Comparison of ENCODE assay signal across 1 cellular context in the genomic region with DNA sequence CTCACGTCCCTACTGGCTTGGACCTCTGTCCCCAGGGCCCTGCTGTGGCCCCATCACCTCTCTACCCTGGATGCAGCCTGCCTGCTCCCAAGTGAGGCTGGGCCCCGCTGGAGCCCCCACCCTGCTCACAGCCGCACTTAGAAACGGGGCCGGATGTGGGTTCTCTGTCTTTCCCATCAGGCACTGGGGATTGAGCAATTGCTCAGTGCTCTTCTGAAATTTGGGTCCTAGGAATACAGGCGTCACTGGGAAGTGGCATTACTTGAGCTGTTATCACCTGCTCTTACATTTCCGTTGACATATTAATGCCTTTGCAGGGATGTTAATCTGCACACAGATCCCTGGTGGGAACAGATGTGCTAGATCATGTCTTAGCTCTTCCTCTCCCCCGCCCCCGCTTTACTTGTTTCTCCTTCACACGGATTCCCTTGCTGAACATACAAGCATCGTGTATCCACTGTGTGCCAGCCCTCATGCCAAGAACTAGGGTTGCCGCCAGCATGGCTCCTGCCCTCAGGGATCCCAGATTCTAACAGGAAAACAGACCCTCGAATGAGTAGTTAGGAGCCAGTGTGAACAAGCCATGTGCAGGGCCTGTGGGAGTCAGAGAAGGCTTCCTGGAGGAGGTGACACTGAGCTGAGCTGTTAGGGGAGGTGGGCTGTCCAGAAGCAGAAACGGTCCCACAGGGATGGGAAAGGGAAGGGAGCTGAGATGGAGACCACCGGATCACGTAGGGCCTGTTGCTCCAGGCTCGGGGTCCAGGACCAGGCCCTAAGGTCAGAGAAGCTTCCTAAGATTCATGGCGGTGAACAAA.
TF ChIP-seq lines count a peak whose summit lies in the region.

No MANE protein-coding gene starts in this region.

TF ChIP-seq in K562, 482 proteins besides CTCF, POLR2A, EP300 and RAD21 (continued from another document and continues in another):
- TF ChIP-seq CCNT2 (IDR thresholded peaks at IDR 0.05; ENCODE audit: borderline replicate concordance, extremely low read depth, insufficient read length, low read depth, low read length) (no peak), BCOR (IDR thresholded peaks at IDR 0.05) (peak; percentile 80), SP1 (CRISPR knock-in tag; IDR thresholded peaks at IDR 0.05) (0 out of 2 replicates have a peak, but pooled peaks have one; percentile 27), MYC (IDR thresholded peaks at IDR 0.05; ENCODE audit: low read depth, low read length) (no peak), MYC (CRISPR knock-in tag; IDR thresholded peaks at IDR 0.05; ENCODE audit: borderline replicate concordance, low read depth) (no peak), XRCC3 (IDR thresholded peaks at IDR 0.05) (no peak), SMARCA5 (IDR thresholded peaks at IDR 0.05) (peak; percentile 94), POU5F1 (IDR thresholded peaks at IDR 0.05; ENCODE audit: borderline replicate concordance, low read depth, low read length, partially characterized antibody) (no peak), FOXP1 (CRISPR knock-in tag; IDR thresholded peaks at IDR 0.05) (0 out of 2 replicates have a peak, but pooled peaks have one; percentile 48), ETS2 (tag; IDR thresholded peaks at IDR 0.05; ENCODE audit: borderline replicate concordance, poor library complexity, severe bottlenecking) (no peak), CXXC5 (CRISPR knock-in tag; IDR thresholded peaks at IDR 0.05) (peak; percentile 47; the same call in 1 of the 2 replicates), GABPA (tag; conservative IDR thresholded peaks at IDR 0.05; ENCODE audit: low read depth) (peak; percentile 84), EGR1 (conservative IDR thresholded peaks at IDR 0.05) (peak; percentile 57), ILK (tag; IDR thresholded peaks at IDR 0.05; ENCODE audit: borderline replicate concordance, low read depth) (no peak), ZBTB7A (IDR thresholded peaks at IDR 0.05; ENCODE audit: borderline replicate concordance, control insufficient read depth, low read depth, low read length) (peak; percentile 59; the same call in 1 of the 2 replicates), KDM2B (CRISPR knock-in tag; IDR thresholded peaks at IDR 0.05) (no peak), KLF6 (CRISPR knock-in tag; IDR thresholded peaks at IDR 0.05; ENCODE audit: borderline replicate concordance) (no peak), NEUROD1 (IDR thresholded peaks at IDR 0.05; ENCODE audit: borderline replicate concordance, low read depth, low read length, partially characterized antibody) (peak; percentile 46), ZNF561 (CRISPR knock-in tag; conservative IDR thresholded peaks at IDR 0.05) (no peak), ARID1B (IDR thresholded peaks at IDR 0.05) (peak; percentile 79), NCOA6 (IDR thresholded peaks at IDR 0.05) (no peak), SREBF2 (CRISPR knock-in tag; IDR thresholded peaks at IDR 0.05) (no peak), KHSRP (IDR thresholded peaks at IDR 0.05) (no peak), ZNF780A (CRISPR knock-in tag; IDR thresholded peaks at IDR 0.05) (no peak), NFE2 (IDR thresholded peaks at IDR 0.05; ENCODE audit: low read depth) (peak; percentile 51; the same call in 1 of the 2 replicates), ARHGAP35 (IDR thresholded peaks at IDR 0.05; ENCODE audit: partially characterized antibody) (no peak), ETV1 (tag; conservative IDR thresholded peaks at IDR 0.05; ENCODE audit: low read depth) (peak; percentile 56; the same call in 1 of the 2 replicates), BMI1 (IDR thresholded peaks at IDR 0.05; ENCODE audit: low read length) (no peak), CBFB (CRISPR knock-in tag; IDR thresholded peaks at IDR 0.05) (no peak)
- TF ChIP-seq, protein P1, sequence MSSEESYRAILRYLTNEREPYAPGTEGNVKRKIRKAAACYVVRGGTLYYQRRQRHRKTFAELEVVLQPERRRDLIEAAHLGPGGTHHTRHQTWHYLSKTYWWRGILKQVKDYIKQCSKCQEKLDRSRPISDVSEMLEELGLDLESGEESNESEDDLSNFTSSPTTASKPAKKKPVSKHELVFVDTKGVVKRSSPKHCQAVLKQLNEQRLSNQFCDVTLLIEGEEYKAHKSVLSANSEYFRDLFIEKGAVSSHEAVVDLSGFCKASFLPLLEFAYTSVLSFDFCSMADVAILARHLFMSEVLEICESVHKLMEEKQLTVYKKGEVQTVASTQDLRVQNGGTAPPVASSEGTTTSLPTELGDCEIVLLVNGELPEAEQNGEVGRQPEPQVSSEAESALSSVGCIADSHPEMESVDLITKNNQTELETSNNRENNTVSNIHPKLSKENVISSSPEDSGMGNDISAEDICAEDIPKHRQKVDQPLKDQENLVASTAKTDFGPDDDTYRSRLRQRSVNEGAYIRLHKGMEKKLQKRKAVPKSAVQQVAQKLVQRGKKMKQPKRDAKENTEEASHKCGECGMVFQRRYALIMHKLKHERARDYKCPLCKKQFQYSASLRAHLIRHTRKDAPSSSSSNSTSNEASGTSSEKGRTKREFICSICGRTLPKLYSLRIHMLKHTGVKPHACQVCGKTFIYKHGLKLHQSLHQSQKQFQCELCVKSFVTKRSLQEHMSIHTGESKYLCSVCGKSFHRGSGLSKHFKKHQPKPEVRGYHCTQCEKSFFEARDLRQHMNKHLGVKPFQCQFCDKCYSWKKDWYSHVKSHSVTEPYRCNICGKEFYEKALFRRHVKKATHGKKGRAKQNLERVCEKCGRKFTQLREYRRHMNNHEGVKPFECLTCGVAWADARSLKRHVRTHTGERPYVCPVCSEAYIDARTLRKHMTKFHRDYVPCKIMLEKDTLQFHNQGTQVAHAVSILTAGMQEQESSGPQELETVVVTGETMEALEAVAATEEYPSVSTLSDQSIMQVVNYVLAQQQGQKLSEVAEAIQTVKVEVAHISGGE (CRISPR knock-in tag; IDR thresholded peaks at IDR 0.05) = no peak
- TF ChIP-seq, protein P2, sequence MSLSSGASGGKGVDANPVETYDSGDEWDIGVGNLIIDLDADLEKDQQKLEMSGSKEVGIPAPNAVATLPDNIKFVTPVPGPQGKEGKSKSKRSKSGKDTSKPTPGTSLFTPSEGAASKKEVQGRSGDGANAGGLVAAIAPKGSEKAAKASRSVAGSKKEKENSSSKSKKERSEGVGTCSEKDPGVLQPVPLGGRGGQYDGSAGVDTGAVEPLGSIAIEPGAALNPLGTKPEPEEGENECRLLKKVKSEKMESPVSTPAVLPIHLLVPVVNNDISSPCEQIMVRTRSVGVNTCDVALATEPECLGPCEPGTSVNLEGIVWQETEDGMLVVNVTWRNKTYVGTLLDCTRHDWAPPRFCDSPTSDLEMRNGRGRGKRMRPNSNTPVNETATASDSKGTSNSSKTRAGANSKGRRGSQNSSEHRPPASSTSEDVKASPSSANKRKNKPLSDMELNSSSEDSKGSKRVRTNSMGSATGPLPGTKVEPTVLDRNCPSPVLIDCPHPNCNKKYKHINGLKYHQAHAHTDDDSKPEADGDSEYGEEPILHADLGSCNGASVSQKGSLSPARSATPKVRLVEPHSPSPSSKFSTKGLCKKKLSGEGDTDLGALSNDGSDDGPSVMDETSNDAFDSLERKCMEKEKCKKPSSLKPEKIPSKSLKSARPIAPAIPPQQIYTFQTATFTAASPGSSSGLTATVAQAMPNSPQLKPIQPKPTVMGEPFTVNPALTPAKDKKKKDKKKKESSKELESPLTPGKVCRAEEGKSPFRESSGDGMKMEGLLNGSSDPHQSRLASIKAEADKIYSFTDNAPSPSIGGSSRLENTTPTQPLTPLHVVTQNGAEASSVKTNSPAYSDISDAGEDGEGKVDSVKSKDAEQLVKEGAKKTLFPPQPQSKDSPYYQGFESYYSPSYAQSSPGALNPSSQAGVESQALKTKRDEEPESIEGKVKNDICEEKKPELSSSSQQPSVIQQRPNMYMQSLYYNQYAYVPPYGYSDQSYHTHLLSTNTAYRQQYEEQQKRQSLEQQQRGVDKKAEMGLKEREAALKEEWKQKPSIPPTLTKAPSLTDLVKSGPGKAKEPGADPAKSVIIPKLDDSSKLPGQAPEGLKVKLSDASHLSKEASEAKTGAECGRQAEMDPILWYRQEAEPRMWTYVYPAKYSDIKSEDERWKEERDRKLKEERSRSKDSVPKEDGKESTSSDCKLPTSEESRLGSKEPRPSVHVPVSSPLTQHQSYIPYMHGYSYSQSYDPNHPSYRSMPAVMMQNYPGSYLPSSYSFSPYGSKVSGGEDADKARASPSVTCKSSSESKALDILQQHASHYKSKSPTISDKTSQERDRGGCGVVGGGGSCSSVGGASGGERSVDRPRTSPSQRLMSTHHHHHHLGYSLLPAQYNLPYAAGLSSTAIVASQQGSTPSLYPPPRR (CRISPR knock-in tag; IDR thresholded peaks at IDR 0.05; ENCODE audit: borderline replicate concordance) = 0 out of 2 replicates have a peak, but pooled peaks have one; percentile 33
- TF ChIP-seq, protein P3, sequence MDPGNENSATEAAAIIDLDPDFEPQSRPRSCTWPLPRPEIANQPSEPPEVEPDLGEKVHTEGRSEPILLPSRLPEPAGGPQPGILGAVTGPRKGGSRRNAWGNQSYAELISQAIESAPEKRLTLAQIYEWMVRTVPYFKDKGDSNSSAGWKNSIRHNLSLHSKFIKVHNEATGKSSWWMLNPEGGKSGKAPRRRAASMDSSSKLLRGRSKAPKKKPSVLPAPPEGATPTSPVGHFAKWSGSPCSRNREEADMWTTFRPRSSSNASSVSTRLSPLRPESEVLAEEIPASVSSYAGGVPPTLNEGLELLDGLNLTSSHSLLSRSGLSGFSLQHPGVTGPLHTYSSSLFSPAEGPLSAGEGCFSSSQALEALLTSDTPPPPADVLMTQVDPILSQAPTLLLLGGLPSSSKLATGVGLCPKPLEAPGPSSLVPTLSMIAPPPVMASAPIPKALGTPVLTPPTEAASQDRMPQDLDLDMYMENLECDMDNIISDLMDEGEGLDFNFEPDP (CRISPR knock-in tag; IDR thresholded peaks at IDR 0.05) = no peak
- TF ChIP-seq, protein P4, sequence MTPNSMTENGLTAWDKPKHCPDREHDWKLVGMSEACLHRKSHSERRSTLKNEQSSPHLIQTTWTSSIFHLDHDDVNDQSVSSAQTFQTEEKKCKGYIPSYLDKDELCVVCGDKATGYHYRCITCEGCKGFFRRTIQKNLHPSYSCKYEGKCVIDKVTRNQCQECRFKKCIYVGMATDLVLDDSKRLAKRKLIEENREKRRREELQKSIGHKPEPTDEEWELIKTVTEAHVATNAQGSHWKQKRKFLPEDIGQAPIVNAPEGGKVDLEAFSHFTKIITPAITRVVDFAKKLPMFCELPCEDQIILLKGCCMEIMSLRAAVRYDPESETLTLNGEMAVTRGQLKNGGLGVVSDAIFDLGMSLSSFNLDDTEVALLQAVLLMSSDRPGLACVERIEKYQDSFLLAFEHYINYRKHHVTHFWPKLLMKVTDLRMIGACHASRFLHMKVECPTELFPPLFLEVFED (CRISPR knock-in tag; conservative IDR thresholded peaks at IDR 0.05) = no peak
- TF ChIP-seq, protein P5, sequence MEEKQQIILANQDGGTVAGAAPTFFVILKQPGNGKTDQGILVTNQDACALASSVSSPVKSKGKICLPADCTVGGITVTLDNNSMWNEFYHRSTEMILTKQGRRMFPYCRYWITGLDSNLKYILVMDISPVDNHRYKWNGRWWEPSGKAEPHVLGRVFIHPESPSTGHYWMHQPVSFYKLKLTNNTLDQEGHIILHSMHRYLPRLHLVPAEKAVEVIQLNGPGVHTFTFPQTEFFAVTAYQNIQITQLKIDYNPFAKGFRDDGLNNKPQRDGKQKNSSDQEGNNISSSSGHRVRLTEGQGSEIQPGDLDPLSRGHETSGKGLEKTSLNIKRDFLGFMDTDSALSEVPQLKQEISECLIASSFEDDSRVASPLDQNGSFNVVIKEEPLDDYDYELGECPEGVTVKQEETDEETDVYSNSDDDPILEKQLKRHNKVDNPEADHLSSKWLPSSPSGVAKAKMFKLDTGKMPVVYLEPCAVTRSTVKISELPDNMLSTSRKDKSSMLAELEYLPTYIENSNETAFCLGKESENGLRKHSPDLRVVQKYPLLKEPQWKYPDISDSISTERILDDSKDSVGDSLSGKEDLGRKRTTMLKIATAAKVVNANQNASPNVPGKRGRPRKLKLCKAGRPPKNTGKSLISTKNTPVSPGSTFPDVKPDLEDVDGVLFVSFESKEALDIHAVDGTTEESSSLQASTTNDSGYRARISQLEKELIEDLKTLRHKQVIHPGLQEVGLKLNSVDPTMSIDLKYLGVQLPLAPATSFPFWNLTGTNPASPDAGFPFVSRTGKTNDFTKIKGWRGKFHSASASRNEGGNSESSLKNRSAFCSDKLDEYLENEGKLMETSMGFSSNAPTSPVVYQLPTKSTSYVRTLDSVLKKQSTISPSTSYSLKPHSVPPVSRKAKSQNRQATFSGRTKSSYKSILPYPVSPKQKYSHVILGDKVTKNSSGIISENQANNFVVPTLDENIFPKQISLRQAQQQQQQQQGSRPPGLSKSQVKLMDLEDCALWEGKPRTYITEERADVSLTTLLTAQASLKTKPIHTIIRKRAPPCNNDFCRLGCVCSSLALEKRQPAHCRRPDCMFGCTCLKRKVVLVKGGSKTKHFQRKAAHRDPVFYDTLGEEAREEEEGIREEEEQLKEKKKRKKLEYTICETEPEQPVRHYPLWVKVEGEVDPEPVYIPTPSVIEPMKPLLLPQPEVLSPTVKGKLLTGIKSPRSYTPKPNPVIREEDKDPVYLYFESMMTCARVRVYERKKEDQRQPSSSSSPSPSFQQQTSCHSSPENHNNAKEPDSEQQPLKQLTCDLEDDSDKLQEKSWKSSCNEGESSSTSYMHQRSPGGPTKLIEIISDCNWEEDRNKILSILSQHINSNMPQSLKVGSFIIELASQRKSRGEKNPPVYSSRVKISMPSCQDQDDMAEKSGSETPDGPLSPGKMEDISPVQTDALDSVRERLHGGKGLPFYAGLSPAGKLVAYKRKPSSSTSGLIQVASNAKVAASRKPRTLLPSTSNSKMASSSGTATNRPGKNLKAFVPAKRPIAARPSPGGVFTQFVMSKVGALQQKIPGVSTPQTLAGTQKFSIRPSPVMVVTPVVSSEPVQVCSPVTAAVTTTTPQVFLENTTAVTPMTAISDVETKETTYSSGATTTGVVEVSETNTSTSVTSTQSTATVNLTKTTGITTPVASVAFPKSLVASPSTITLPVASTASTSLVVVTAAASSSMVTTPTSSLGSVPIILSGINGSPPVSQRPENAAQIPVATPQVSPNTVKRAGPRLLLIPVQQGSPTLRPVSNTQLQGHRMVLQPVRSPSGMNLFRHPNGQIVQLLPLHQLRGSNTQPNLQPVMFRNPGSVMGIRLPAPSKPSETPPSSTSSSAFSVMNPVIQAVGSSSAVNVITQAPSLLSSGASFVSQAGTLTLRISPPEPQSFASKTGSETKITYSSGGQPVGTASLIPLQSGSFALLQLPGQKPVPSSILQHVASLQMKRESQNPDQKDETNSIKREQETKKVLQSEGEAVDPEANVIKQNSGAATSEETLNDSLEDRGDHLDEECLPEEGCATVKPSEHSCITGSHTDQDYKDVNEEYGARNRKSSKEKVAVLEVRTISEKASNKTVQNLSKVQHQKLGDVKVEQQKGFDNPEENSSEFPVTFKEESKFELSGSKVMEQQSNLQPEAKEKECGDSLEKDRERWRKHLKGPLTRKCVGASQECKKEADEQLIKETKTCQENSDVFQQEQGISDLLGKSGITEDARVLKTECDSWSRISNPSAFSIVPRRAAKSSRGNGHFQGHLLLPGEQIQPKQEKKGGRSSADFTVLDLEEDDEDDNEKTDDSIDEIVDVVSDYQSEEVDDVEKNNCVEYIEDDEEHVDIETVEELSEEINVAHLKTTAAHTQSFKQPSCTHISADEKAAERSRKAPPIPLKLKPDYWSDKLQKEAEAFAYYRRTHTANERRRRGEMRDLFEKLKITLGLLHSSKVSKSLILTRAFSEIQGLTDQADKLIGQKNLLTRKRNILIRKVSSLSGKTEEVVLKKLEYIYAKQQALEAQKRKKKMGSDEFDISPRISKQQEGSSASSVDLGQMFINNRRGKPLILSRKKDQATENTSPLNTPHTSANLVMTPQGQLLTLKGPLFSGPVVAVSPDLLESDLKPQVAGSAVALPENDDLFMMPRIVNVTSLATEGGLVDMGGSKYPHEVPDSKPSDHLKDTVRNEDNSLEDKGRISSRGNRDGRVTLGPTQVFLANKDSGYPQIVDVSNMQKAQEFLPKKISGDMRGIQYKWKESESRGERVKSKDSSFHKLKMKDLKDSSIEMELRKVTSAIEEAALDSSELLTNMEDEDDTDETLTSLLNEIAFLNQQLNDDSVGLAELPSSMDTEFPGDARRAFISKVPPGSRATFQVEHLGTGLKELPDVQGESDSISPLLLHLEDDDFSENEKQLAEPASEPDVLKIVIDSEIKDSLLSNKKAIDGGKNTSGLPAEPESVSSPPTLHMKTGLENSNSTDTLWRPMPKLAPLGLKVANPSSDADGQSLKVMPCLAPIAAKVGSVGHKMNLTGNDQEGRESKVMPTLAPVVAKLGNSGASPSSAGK (IDR thresholded peaks at IDR 0.05) = no peak; the same call in 1 of the 2 replicates
